Comparison of ENCODE assay signal across 11 cellular contexts in genomic region chr14:65228956-65229355, GRCh38.
DNase-seq lines count a peak whose midpoint lies in the region; ATAC-seq and TF ChIP-seq lines count a peak whose summit lies in the region.
"Had no signal": no experiment of that assay in that cellular context is flagged by ENCODE, and none has a peak within 500 bp of the region (broad histone marks: within the 10 kb centered on the region; RNA-seq: fewer than 3 reads in every experiment).

No MANE protein-coding gene starts in this region.

- H3K27me3 Mint-ChIP-seq in activated CD8-positive, alpha-beta memory T cell treated with anti-CD3 and anti-CD28 coated beads, Interleukin-2, amount 10 ng/mL, durations not matched to agents 7 days and 5 days, result peaks cover 4% of the 10 kb centered on the region
- no peaks in the 10 kb centered on the region for H3K27me3 Mint-ChIP-seq in T-helper 17 cell
- peaks cover 0 to 4% (median 0%) of the 10 kb centered on the region in 3 donors for H3K27me3 Mint-ChIP-seq in immature natural killer cell (ENCODE audit: low read depth in 3 of 3)

- TF ChIP-seq POLR2A in stomach (IDR thresholded peaks at IDR 0.05), result no peak

- no peaks in the 10 kb centered on the region for H3K36me3 ChIP-seq in stomach
- H3K36me3 ChIP-seq: gastroesophageal sphincter, tibial artery had no signal

- H3K9me3 Mint-ChIP-seq in activated CD8-positive, alpha-beta memory T cell treated with anti-CD3 and anti-CD28 coated beads, Interleukin-2, amount 10 ng/mL, durations not matched to agents 7 days and 5 days (ENCODE audit: low read depth), result no peaks in the 10 kb centered on the region
- H3K9me3 Mint-ChIP-seq in immature natural killer cell, result no peaks in the 10 kb centered on the region

- intact Hi-C loops in stomach (cut with DNase I; ENCODE audit: low total_unique reads) (no loop called here), posterior vena cava (cut with DNase I) (no loop called here)

- TF ChIP-seq CTCF in stomach (IDR thresholded peaks at IDR 0.05), result no peak

- H3K9me3 ChIP-seq in T-helper 17 cell (ENCODE audit: control insufficient read depth, low read length, poor library complexity, severe bottlenecking), result no peaks in the 10 kb centered on the region
- no peaks in the 10 kb centered on the region for H3K9me3 ChIP-seq in stomach
- H3K9me3 ChIP-seq: gastroesophageal sphincter, tibial artery had no signal

- H3K36me3 Mint-ChIP-seq in activated CD8-positive, alpha-beta memory T cell treated with anti-CD3 and anti-CD28 coated beads, Interleukin-2, amount 10 ng/mL, durations not matched to agents 7 days and 5 days, result no peaks in the 10 kb centered on the region
- no peaks in the 10 kb centered on the region for H3K36me3 Mint-ChIP-seq in T-helper 17 cell (ENCODE audit: low read depth)
- peaks cover 0 to 4% (median 0%) of the 10 kb centered on the region in 3 donors for H3K36me3 Mint-ChIP-seq in immature natural killer cell

- no peak for ATAC-seq in activated CD8-positive, alpha-beta memory T cell treated with anti-CD3 and anti-CD28 coated beads, Interleukin-2, amount 10 ng/mL, durations not matched to agents 7 days and 5 days
- ATAC-seq in T-helper 17 cell (no peak), HG02798 (IDR thresholded peaks at IDR 0.05; ENCODE audit: poor library complexity, unreplicated experiment) (no peak)

- WGBS in stomach, 5 donors, result 73 to 80% (median 77%) methylated on average over 5 of the region's 5 CpGs

- TF ChIP-seq EP300 in stomach (IDR thresholded peaks at IDR 0.05), result no peak

- H3K4me3 Mint-ChIP-seq in activated CD8-positive, alpha-beta memory T cell treated with anti-CD3 and anti-CD28 coated beads, Interleukin-2, amount 10 ng/mL, durations not matched to agents 7 days and 5 days, result peak overlapping the region; percentile 80
- H3K4me3 Mint-ChIP-seq in T-helper 17 cell (peak overlapping the region; percentile 88), immature natural killer cell (peak overlapping the region; percentile 87 to 95 (median 93))

- DNase-seq in activated CD8-positive, alpha-beta memory T cell treated with anti-CD3 and anti-CD28 coated beads, Interleukin-2, amount 10 ng/mL, durations not matched to agents 7 days and 5 days, result no peak
- no peak for DNase-seq in activated CD8-positive, alpha-beta memory T cell treated with anti-CD3 and anti-CD28 coated beads, Interleukin-2, amount 50 U/mL, for 48 hours
- DNase-seq in T-helper 17 cell, result no peak
- DNase-seq in immature natural killer cell, result no peak
- DNase-seq in stomach, result no peak
- DNase-seq in posterior vena cava (ENCODE audit: low spot score), result no peak
- no peak for DNase-seq in NCI-H2029 (lab: John Stamatoyannopoulos, UW)
- DNase-seq: NCI-H2029 treated with DMSO at 0.1 percent for 48 hours had no signal

- peaks cover 53 to 84% (median 68%) of the 10 kb centered on the region in 4 donors for H3K4me1 ChIP-seq in stomach

- H3K27ac Mint-ChIP-seq in activated CD8-positive, alpha-beta memory T cell treated with anti-CD3 and anti-CD28 coated beads, Interleukin-2, amount 10 ng/mL, durations not matched to agents 7 days and 5 days, result peak overlapping the region; percentile 33
- peak overlapping the region; percentile 93 for H3K27ac Mint-ChIP-seq in T-helper 17 cell
- peak overlapping the region in 5 of 6 donors; percentile 91 to 96 (median 93) for H3K27ac Mint-ChIP-seq in immature natural killer cell

- CTCF ChIA-PET in activated CD8-positive, alpha-beta memory T cell treated with anti-CD3 and anti-CD28 coated beads, Interleukin-2, amount 10 ng/mL, durations not matched to agents 7 days and 5 days (lab: Charles Lee), result interaction anchor here (0.6 to 1.7 kb wide), 4 partner anchors 57 to 249 kb away, joined by 3 to 5 read pairs (median 3); no protein-coding TSS in a partner anchor

- peaks cover 50% of the 10 kb centered on the region for H3K4me1 Mint-ChIP-seq in activated CD8-positive, alpha-beta memory T cell treated with anti-CD3 and anti-CD28 coated beads, Interleukin-2, amount 10 ng/mL, durations not matched to agents 7 days and 5 days
- H3K4me1 Mint-ChIP-seq in T-helper 17 cell, result peaks cover 39% of the 10 kb centered on the region
- peaks cover 19 to 33% of the 10 kb centered on the region in 2 donors for H3K4me1 Mint-ChIP-seq in immature natural killer cell

- peak overlapping the region; percentile 86 to 91 (median 89) for H3K27ac ChIP-seq in stomach

- no peaks in the 10 kb centered on the region for H3K27me3 ChIP-seq in stomach
- H3K27me3 ChIP-seq: gastroesophageal sphincter, tibial artery had no signal

- no peak overlapping the region for H3K4me3 ChIP-seq in stomach

Comparison
In these comparisons a context has a peak if more than half of its experiments do, and no peak if none do; other contexts are left out.
1. H3K27ac Mint-ChIP-seq: peak in every context shown above with its lines; median percentile 93 in T-helper 17 cell; 93 in immature natural killer cell; 33 in activated CD8-positive, alpha-beta memory T cell treated with anti-CD3 and anti-CD28 coated beads, Interleukin-2, amount 10 ng/mL, durations not matched to agents 7 days and 5 days.